In the genomic region with DNA sequence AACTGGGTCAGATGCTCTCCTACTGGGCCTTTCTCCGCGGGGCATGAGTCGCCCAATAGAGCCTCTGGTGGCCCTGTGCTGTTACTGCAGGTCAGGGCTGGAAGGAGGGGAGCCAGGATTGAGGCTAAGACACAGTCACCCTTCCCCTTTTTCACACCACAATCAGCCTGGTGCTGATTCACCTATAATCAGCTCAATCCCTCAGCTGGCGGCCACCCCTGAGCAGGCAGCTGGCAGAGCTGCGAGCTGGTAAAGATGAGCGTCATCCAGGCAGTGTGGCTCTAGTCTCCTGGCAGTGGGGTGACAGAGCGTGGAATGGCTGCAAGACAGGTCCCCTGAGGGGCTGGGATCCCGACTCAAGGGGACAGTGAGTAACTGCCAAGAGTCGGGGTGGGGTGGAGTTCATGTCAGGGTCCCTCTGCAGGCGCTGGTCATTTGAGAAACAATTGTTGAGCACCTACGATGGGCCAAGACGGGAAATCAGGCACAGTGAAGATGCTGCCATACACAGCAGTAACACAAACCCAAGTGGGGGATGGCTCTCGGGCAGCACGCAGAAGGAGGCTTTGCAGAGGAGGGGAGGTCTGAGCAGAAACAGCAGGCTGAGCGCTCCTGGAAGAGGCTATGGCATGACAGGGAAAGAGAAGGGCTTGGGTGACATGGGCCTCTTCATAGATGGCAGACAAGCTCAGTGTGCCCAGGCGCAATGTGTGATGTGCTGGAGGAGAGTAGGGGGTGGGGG, we compare ENCODE assay signal across 8 cellular contexts. TPM values are rescaled to one million over a fixed set of nuclear protein-coding genes. Genes with fewer than 3 reads are reported as not detected.
A peak's percentile ranks its signal among the peaks of the same experiment; 100 is the strongest.
DNase-seq lines count a peak whose midpoint lies in the region; ATAC-seq and TF ChIP-seq lines count a peak whose summit lies in the region.

No MANE protein-coding gene starts in this region.

- no peak for TF ChIP-seq EP300 in Ishikawa (IDR thresholded peaks at IDR 0.05; ENCODE audit: borderline replicate concordance)

- H3K27me3 ChIP-seq in GM06990 (replicated peaks; ENCODE audit: control insufficient read depth, insufficient read depth, low read length) = no peaks in the 10 kb centered on the region
- H3K27me3 ChIP-seq in SU-DHL-6 (ENCODE audit: low read length) = no peaks in the 10 kb centered on the region
- H3K27me3 ChIP-seq in adrenal gland = no peaks in the 10 kb centered on the region
- no peaks in the 10 kb centered on the region for H3K27me3 ChIP-seq in hepatocyte
- peaks cover 0 to 9% (median 0%) of the 10 kb centered on the region in 7 donors for H3K27me3 ChIP-seq in spleen (replicated peaks in 1 of 7)

- intact Hi-C loops in adrenal gland (cut with DNase I) (loop anchor here in 1 of 2 donors (5.0 kb wide), 1 partner anchor 158 kb away; no protein-coding TSS in a partner anchor), spleen (cut with DNase I; ENCODE audit: low total_unique reads) (no loop called here)

- peak; percentile 75 for TF ChIP-seq RAD21 in Ishikawa (IDR thresholded peaks at IDR 0.05; ENCODE audit: low read depth)

- H3K9me3 ChIP-seq in SU-DHL-6 (ENCODE audit: insufficient read depth, low read length) = no peaks in the 10 kb centered on the region
- H3K9me3 ChIP-seq in adrenal gland (replicated peaks in 1 of 3) = no peaks in the 10 kb centered on the region
- H3K9me3 ChIP-seq in hepatocyte (ENCODE audit: low read depth) = no peaks in the 10 kb centered on the region
- no peaks in the 10 kb centered on the region for H3K9me3 ChIP-seq in spleen

- no peak overlapping the region for H3K9ac ChIP-seq in SU-DHL-6 (ENCODE audit: low read length)

- 45 to 66% (median 51%) methylated on average over 8 to 16 of the region's 16 CpGs for WGBS in adrenal gland, 4 donors
- 56% methylated on average over 16 of the region's 16 CpGs for WGBS in hepatocyte (ENCODE audit: low lambda C conversion rate, missing lambda C conversion rate)
- 56 to 58% (median 57%) methylated on average over 13 to 16 of the region's 16 CpGs for WGBS in spleen, 5 donors

- DNase-seq in GM06990 (ENCODE audit: extremely low read depth, insufficient read length) (peak; percentile 45), adrenal gland (peak; percentile 56 to 85 (median 78)), hepatocyte (ENCODE audit: low spot score) (peak; percentile 80), spleen (peak; percentile 89), SW 1271 (lab: John Stamatoyannopoulos, UW) (no peak)

- peak; percentile 93 for TF ChIP-seq CTCF in GM06990 (IDR thresholded peaks at IDR 0.05; ENCODE audit: insufficient read depth, low read length, poor library complexity, severe bottlenecking)
- TF ChIP-seq CTCF in SU-DHL-6 (IDR thresholded peaks at IDR 0.05; ENCODE audit: insufficient read depth, low read length, poor library complexity, severe bottlenecking) = peak; percentile 53
- peak; percentile 84 to 92 (median 86) for TF ChIP-seq CTCF in adrenal gland (IDR thresholded peaks at IDR 0.05)
- peak; percentile 56 for TF ChIP-seq CTCF in hepatocyte (IDR thresholded peaks at IDR 0.05; ENCODE audit: poor library complexity)
- TF ChIP-seq CTCF in spleen (IDR thresholded peaks at IDR 0.05 in 8 of 11, conservative IDR thresholded peaks at IDR 0.05 in 3 of 11) = peak; percentile 67 to 97 (median 88)

- H3K9me2 ChIP-seq in SU-DHL-6 (replicated peaks; ENCODE audit: insufficient read depth, low read length) (no peaks in the 10 kb centered on the region), hepatocyte (replicated peaks; ENCODE audit: insufficient read depth) (no peaks in the 10 kb centered on the region)

- H3K79me2 ChIP-seq in SU-DHL-6 (ENCODE audit: insufficient read depth, low read length) (no peaks in the 10 kb centered on the region), hepatocyte (no peaks in the 10 kb centered on the region)

- H3K36me3 ChIP-seq in GM06990 (ENCODE audit: control insufficient read depth, insufficient read depth, low read length) = no peaks in the 10 kb centered on the region
- H3K36me3 ChIP-seq in SU-DHL-6 (ENCODE audit: low read length) = no peaks in the 10 kb centered on the region
- no peaks in the 10 kb centered on the region for H3K36me3 ChIP-seq in adrenal gland (replicated peaks in 1 of 2)
- H3K36me3 ChIP-seq in hepatocyte (replicated peaks; ENCODE audit: insufficient read depth, low read depth) = no peaks in the 10 kb centered on the region
- no peaks in the 10 kb centered on the region for H3K36me3 ChIP-seq in spleen

- peak; percentile 95 for ATAC-seq in GM21723 (IDR thresholded peaks at IDR 0.05; ENCODE audit: unreplicated experiment)

- H2AFZ ChIP-seq in SU-DHL-6 (ENCODE audit: low read depth, low read length, severe bottlenecking) (no peak overlapping the region), hepatocyte (no peak overlapping the region)

- H3F3A ChIP-seq in SU-DHL-6 (ENCODE audit: insufficient read depth) = no peaks in the 10 kb centered on the region

- H3K4me3 ChIP-seq in GM06990 (replicated peaks; ENCODE audit: low read depth, low read length) (no peak overlapping the region), SU-DHL-6 (ENCODE audit: insufficient read depth, low read length, poor library complexity, severe bottlenecking) (no peak overlapping the region), adrenal gland (no peak overlapping the region), hepatocyte (no peak overlapping the region), spleen (no peak overlapping the region)

- no peak for TF ChIP-seq POLR2A in adrenal gland (IDR thresholded peaks at IDR 0.05)
- TF ChIP-seq POLR2A in spleen (IDR thresholded peaks at IDR 0.05) = no peak

- H4K20me1 ChIP-seq in SU-DHL-6 (ENCODE audit: low read depth, low read length) (no peaks in the 10 kb centered on the region), hepatocyte (ENCODE audit: insufficient read depth, poor library complexity, severe bottlenecking) (no peaks in the 10 kb centered on the region)

- H3K27ac ChIP-seq in SU-DHL-6 (ENCODE audit: low read depth, low read length) = no peak overlapping the region
- no peak overlapping the region for H3K27ac ChIP-seq in adrenal gland
- H3K27ac ChIP-seq in hepatocyte = no peak overlapping the region
- no peak overlapping the region for H3K27ac ChIP-seq in spleen

- no peak overlapping the region for H3K4me2 ChIP-seq in SU-DHL-6 (ENCODE audit: low read depth, low read length, poor library complexity, severe bottlenecking)
- no peak overlapping the region for H3K4me2 ChIP-seq in hepatocyte

- H3K4me1 ChIP-seq in adrenal gland (replicated peaks in 1 of 2) (no peaks in the 10 kb centered on the region), hepatocyte (ENCODE audit: insufficient read depth) (peaks cover 16% of the 10 kb centered on the region), spleen (peaks cover 3 to 19% (median 14%) of the 10 kb centered on the region in 6 donors)

TF ChIP-seq in Ishikawa, 13 proteins besides CTCF, POLR2A, EP300 and RAD21:
- TF ChIP-seq CREB1 (IDR thresholded peaks at IDR 0.05; ENCODE audit: low read depth) (no peak), TAF1 (IDR thresholded peaks at IDR 0.05; ENCODE audit: low read depth) (no peak), ZBTB7A (IDR thresholded peaks at IDR 0.05; ENCODE audit: low read depth) (no peak), YY1 (IDR thresholded peaks at IDR 0.05; ENCODE audit: low read depth) (no peak), TEAD4 (IDR thresholded peaks at IDR 0.05) (no peak), FOXM1 (IDR thresholded peaks at IDR 0.05; ENCODE audit: borderline replicate concordance, low read depth) (no peak), TCF12 (IDR thresholded peaks at IDR 0.05; ENCODE audit: low read depth) (no peak), NFIC (IDR thresholded peaks at IDR 0.05) (no peak), EGR1 (IDR thresholded peaks at IDR 0.05) (no peak)
- TF ChIP-seq, protein P1, sequence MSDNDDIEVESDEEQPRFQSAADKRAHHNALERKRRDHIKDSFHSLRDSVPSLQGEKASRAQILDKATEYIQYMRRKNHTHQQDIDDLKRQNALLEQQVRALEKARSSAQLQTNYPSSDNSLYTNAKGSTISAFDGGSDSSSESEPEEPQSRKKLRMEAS (IDR thresholded peaks at IDR 0.05) = no peak
- TF ChIP-seq, protein P2, sequence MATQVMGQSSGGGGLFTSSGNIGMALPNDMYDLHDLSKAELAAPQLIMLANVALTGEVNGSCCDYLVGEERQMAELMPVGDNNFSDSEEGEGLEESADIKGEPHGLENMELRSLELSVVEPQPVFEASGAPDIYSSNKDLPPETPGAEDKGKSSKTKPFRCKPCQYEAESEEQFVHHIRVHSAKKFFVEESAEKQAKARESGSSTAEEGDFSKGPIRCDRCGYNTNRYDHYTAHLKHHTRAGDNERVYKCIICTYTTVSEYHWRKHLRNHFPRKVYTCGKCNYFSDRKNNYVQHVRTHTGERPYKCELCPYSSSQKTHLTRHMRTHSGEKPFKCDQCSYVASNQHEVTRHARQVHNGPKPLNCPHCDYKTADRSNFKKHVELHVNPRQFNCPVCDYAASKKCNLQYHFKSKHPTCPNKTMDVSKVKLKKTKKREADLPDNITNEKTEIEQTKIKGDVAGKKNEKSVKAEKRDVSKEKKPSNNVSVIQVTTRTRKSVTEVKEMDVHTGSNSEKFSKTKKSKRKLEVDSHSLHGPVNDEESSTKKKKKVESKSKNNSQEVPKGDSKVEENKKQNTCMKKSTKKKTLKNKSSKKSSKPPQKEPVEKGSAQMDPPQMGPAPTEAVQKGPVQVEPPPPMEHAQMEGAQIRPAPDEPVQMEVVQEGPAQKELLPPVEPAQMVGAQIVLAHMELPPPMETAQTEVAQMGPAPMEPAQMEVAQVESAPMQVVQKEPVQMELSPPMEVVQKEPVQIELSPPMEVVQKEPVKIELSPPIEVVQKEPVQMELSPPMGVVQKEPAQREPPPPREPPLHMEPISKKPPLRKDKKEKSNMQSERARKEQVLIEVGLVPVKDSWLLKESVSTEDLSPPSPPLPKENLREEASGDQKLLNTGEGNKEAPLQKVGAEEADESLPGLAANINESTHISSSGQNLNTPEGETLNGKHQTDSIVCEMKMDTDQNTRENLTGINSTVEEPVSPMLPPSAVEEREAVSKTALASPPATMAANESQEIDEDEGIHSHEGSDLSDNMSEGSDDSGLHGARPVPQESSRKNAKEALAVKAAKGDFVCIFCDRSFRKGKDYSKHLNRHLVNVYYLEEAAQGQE (IDR thresholded peaks at IDR 0.05; ENCODE audit: low read depth) = no peak

RNA-seq across cellular contexts. Expression of a gene that starts 21.8 kb away (rescaled TPM):
- total RNA-seq in adrenal gland (10 to 100 TPM in 3 of 8 donors, 1 to 10 TPM in 5; 3.6 to 13.4 (median 8.1) TPM), hepatocyte (128 TPM in 2 replicates), spleen (10 to 100 TPM in 3 of 7 donors, 1 to 10 TPM in 4; 1.4 to 31.8 (median 8.3) TPM)
- polyA plus RNA-seq in adrenal gland (10 to 100 TPM; 13.4 to 19.7 (median 14.5) TPM), hepatocyte (129 and 178 TPM in 2 replicates), spleen (10 to 100 TPM in 1 of 3 donors, 1 to 10 TPM in 2; 2.4 to 10.7 (median 4.5) TPM)

Comparison
In these comparisons a context has a peak if more than half of its experiments do, and no peak if none do; other contexts are left out.
1. DNase-seq: peak in GM06990 (single experiment), adrenal gland (7 of 7), hepatocyte (single experiment) and spleen (single experiment); none in SW 1271 (0 of 2).
2. Peak in every context shown above with its lines, with median percentiles within 50 percentile points of each other: CTCF ChIP-seq.